In the genomic region with DNA sequence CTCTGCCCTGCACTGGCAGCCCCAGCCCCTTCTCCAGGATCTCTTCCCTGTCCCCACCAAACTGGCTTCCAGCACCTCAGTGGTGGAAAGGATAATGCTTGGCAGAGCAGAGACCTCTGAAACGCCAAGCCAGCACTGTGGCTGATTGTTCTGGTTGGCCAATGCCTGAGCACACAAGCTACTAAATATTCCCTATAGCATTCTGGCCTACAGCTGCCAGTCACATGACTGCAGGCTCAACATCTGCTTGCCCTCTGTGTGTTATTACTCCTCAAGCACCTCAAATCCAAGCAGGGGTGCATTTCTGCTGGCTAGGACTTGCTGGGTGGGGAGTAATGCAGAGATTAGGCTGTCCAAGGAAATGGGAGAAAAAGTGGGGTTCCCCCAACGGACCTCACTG, we compare ENCODE assay signal across 23 cellular contexts. TPM values are rescaled to one million over a fixed set of nuclear protein-coding genes. Genes with fewer than 3 reads are reported as not detected.
DNase-seq lines count a peak whose midpoint lies in the region; ATAC-seq and TF ChIP-seq lines count a peak whose summit lies in the region.
"Had no signal": no experiment of that assay in that cellular context is flagged by ENCODE, and none has a peak within 500 bp of the region (broad histone marks: within the 10 kb centered on the region; RNA-seq: fewer than 3 reads in every experiment).

No MANE protein-coding gene starts in this region.

- CTCF ChIA-PET in SK-N-SH (lab: Yijun Ruan, JAX): interaction anchor here (0.8 to 1.0 kb wide), 2 partner anchors 19 to 229 kb away, joined by 3 read pairs; no protein-coding TSS in a partner anchor

- H3K4me2 ChIP-seq in SK-N-SH: no peak overlapping the region
- H3K4me2 ChIP-seq: KMS-11 had no signal

- H3K36me3 ChIP-seq in SK-N-SH (replicated peaks in 1 of 2; ENCODE audit: control insufficient read depth in 1 of 2, insufficient read depth in 2 of 2, low read length in 1 of 2): no peaks in the 10 kb centered on the region
- H3K36me3 ChIP-seq: heart right ventricle, thoracic aorta had no signal

- TF ChIP-seq CTCF in SK-N-SH (IDR thresholded peaks at IDR 0.05): no peak

- in situ Hi-C loops in SK-MEL-5 (cut with HindIII; ENCODE audit: low pct_unique_long_range_greater_than_20kb, low sequenced_read_pairs): no loop called here

- peaks cover 0 to 10% of the 10 kb centered on the region in 2 experiments; a peak in 1 of 4 replicates for H3K4me1 ChIP-seq in SK-N-SH (ENCODE audit: control insufficient read depth in 1 of 2, insufficient read depth in 2 of 2, low read depth in 1 of 2, low read length in 1 of 2)

- H3K27ac ChIP-seq in SK-N-SH (ENCODE audit: low read depth in 2 of 2, low read length in 1 of 2): no peak overlapping the region; a peak in 1 of 4 replicates
- H3K27ac ChIP-seq: heart right ventricle, KMS-11, thoracic aorta had no signal

- POLR2A ChIA-PET in SK-N-SH (lab: Yijun Ruan, JAX): interaction anchor here (0.9 kb wide), 1 partner anchor 91 kb away, joined by 3 read pairs; no protein-coding TSS in a partner anchor

- no peaks in the 10 kb centered on the region for H3F3A ChIP-seq in SK-N-SH (replicated peaks; ENCODE audit: insufficient read depth)

- ATAC-seq in SK-N-SH treated with all-trans-retinoic acid at 6 μM for 48 hours (no peak; the same call in 2 of the 3 replicates), sciatic nerve (peak; percentile 76), HG02870 (IDR thresholded peaks at IDR 0.05; ENCODE audit: unreplicated experiment) (no peak)
- ATAC-seq: CD8-positive, alpha-beta T cell; T-helper 17 cell had no signal

- no peaks in the 10 kb centered on the region for H4K20me1 ChIP-seq in SK-N-SH (ENCODE audit: insufficient read depth)

- no peak overlapping the region for H3K9ac ChIP-seq in SK-N-SH
- H3K9ac ChIP-seq: KMS-11 had no signal

- DNase-seq in SK-N-SH (peak; percentile 19), SK-MEL-5 (ENCODE audit: low read depth, low spot score) (peak; percentile 10), cardiac septum (ENCODE audit: low spot score) (peak; percentile 44), sciatic nerve (ENCODE audit: low spot score) (no peak), NCI-H1694 treated with DMSO at 0.1 percent for 48 hours (lab: John Stamatoyannopoulos, UW) (no peak), kidney glomerular epithelial cell (lab: John Stamatoyannopoulos, UW) (no peak)
- DNase-seq: activated CD4-positive, alpha-beta T cell treated with anti-CD3 and anti-CD28 coated beads, Interleukin-2, amount 50 U/mL, for 4 hours; activated naive CD4-positive, alpha-beta T cell; CD8-positive, alpha-beta T cell; central memory CD4-positive, alpha-beta T cell; heart right ventricle; NCI-H1092; NCI-H2081 treated with DMSO at 0.1 percent for 48 hours; NCI-H526; SHP77 treated with DMSO at 0.1 percent for 48 hours; stimulated activated CD4-positive, alpha-beta T cell treated with anti-CD3 and anti-CD28 coated beads, Interleukin-15, amount 100 ng/mL, for 24 hours; T-helper 17 cell had no signal

- H3K27me3 ChIP-seq in SK-N-SH (ENCODE audit: insufficient read depth): 0 out of 2 replicates have a peak, but pooled peaks cover 8% of the 10 kb centered on the region

- no peaks in the 10 kb centered on the region for H3K79me2 ChIP-seq in SK-N-SH (ENCODE audit: insufficient read depth)

- intact Hi-C loops in cardiac septum (cut with DNase I) (no loop called here), sciatic nerve (cut with DNase I) (no loop called here)

- H3K9me3 ChIP-seq in SK-N-SH: no peaks in the 10 kb centered on the region
- H3K9me3 ChIP-seq: heart right ventricle, thoracic aorta had no signal

- TF ChIP-seq RAD21 in SK-N-SH (IDR thresholded peaks at IDR 0.05; ENCODE audit: low read length): no peak

- no peak overlapping the region for H3K4me3 ChIP-seq in SK-N-SH (ENCODE audit: low read depth in 2 of 2, low read length in 1 of 2)
- H3K4me3 ChIP-seq: heart right ventricle, thoracic aorta had no signal

- TF ChIP-seq EP300 in SK-N-SH (IDR thresholded peaks at IDR 0.05; ENCODE audit: borderline replicate concordance in 1 of 2, low read depth in 1 of 2, low read length in 1 of 2): no peak

- H3K9me2 ChIP-seq in SK-N-SH: no peaks in the 10 kb centered on the region

- no peak overlapping the region for H2AFZ ChIP-seq in SK-N-SH (ENCODE audit: low read depth)

- WGBS in SK-N-SH (ENCODE audit: low lambda C conversion rate): 46% methylated on average over 2 of the region's 2 CpGs

TF ChIP-seq in SK-N-SH, 30 proteins besides CTCF, POLR2A, EP300 and RAD21:
- TF ChIP-seq MEF2A (IDR thresholded peaks at IDR 0.05; ENCODE audit: borderline replicate concordance, low read depth) (no peak), JUND (IDR thresholded peaks at IDR 0.05) (no peak), FOXM1 (IDR thresholded peaks at IDR 0.05; ENCODE audit: low read depth) (no peak)
- TF ChIP-seq, protein P1, sequence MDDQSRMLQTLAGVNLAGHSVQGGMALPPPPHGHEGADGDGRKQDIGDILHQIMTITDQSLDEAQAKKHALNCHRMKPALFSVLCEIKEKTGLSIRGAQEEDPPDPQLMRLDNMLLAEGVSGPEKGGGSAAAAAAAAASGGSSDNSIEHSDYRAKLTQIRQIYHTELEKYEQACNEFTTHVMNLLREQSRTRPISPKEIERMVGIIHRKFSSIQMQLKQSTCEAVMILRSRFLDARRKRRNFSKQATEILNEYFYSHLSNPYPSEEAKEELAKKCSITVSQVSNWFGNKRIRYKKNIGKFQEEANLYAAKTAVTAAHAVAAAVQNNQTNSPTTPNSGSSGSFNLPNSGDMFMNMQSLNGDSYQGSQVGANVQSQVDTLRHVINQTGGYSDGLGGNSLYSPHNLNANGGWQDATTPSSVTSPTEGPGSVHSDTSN (IDR thresholded peaks at IDR 0.05): no peak
- TF ChIP-seq, protein P2, sequence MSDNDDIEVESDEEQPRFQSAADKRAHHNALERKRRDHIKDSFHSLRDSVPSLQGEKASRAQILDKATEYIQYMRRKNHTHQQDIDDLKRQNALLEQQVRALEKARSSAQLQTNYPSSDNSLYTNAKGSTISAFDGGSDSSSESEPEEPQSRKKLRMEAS (IDR thresholded peaks at IDR 0.05; ENCODE audit: low read depth): no peak

TF ChIP-seq in SK-N-SH treated with all-trans-retinoic acid at 6 μM for 48 hours, 23 proteins besides CTCF, POLR2A, EP300 and RAD21 (continues in another document):
- TF ChIP-seq GLIS3 (CRISPR knock-in tag; IDR thresholded peaks at IDR 0.05) (no peak), ZFP30 (CRISPR knock-in tag; IDR thresholded peaks at IDR 0.05) (no peak), SNAI2 (CRISPR knock-in tag; IDR thresholded peaks at IDR 0.05) (no peak), ARNTL (CRISPR knock-in tag; IDR thresholded peaks at IDR 0.05; ENCODE audit: borderline replicate concordance, low read depth) (no peak), CREB5 (CRISPR knock-in tag; IDR thresholded peaks at IDR 0.05; ENCODE audit: low read depth) (no peak)
- TF ChIP-seq, protein P3, sequence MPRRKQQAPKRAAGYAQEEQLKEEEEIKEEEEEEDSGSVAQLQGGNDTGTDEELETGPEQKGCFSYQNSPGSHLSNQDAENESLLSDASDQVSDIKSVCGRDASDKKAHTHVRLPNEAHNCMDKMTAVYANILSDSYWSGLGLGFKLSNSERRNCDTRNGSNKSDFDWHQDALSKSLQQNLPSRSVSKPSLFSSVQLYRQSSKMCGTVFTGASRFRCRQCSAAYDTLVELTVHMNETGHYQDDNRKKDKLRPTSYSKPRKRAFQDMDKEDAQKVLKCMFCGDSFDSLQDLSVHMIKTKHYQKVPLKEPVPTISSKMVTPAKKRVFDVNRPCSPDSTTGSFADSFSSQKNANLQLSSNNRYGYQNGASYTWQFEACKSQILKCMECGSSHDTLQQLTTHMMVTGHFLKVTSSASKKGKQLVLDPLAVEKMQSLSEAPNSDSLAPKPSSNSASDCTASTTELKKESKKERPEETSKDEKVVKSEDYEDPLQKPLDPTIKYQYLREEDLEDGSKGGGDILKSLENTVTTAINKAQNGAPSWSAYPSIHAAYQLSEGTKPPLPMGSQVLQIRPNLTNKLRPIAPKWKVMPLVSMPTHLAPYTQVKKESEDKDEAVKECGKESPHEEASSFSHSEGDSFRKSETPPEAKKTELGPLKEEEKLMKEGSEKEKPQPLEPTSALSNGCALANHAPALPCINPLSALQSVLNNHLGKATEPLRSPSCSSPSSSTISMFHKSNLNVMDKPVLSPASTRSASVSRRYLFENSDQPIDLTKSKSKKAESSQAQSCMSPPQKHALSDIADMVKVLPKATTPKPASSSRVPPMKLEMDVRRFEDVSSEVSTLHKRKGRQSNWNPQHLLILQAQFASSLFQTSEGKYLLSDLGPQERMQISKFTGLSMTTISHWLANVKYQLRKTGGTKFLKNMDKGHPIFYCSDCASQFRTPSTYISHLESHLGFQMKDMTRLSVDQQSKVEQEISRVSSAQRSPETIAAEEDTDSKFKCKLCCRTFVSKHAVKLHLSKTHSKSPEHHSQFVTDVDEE (CRISPR knock-in tag; IDR thresholded peaks at IDR 0.05): no peak

RNA-seq across cellular contexts. Expression of gene TBATA, which starts 6.1 kb away (rescaled TPM):
- not detected in 2 replicates for polyA plus RNA-seq in SK-N-SH (2012; rRNA removed)
- polyA plus RNA-seq in SK-N-SH (2012; cell fraction: cytosol; rRNA removed): not detected in 2 replicates
- not detected in 2 replicates for polyA plus RNA-seq in SK-N-SH (2012; cell fraction: nucleus; rRNA removed)
- not detected in 2 replicates for total RNA-seq in SK-MEL-5 (2014; rRNA removed; shearing (Covaris generic))
- polyA plus RNA-seq in SK-MEL-5 (2015; cell fraction: cytosol; rRNA removed): not detected in 2 replicates
- not detected in 2 replicates for polyA plus RNA-seq in SK-MEL-5 (2015; cell fraction: nucleus; rRNA removed)
- not detected for total RNA-seq in cardiac septum
- total RNA-seq in sciatic nerve: not detected
- total RNA-seq: CD8-positive, alpha-beta T cell; heart right ventricle; renal cortical epithelial cell; T-helper 17 cell; thoracic aorta had no signal
- polyA plus RNA-seq: heart right ventricle, neural cell had no signal

RNA-seq across cellular contexts. Expression of gene SGPL1, which starts 36.7 kb away (rescaled TPM):
- polyA plus RNA-seq in SK-N-SH (2012; rRNA removed): 11.8 and 15.6 TPM in 2 replicates
- 14.3 and 14.7 TPM in 2 replicates for polyA plus RNA-seq in SK-N-SH (2012; cell fraction: cytosol; rRNA removed)
- polyA plus RNA-seq in SK-N-SH (2012; cell fraction: nucleus; rRNA removed): 16.4 and 24.8 TPM in 2 replicates
- total RNA-seq in SK-MEL-5 (2014; rRNA removed; shearing (Covaris generic)): 25.8 and 27.4 TPM in 2 replicates
- 23.8 and 31.4 TPM in 2 replicates for polyA plus RNA-seq in SK-MEL-5 (2015; cell fraction: cytosol; rRNA removed)
- polyA plus RNA-seq in SK-MEL-5 (2015; cell fraction: nucleus; rRNA removed): 15.9 and 21.0 TPM in 2 replicates
- 17.3 TPM for total RNA-seq in cardiac septum
- total RNA-seq in sciatic nerve: 44.6 TPM

Comparison
In these comparisons a context has a peak if more than half of its experiments do, and no peak if none do; other contexts are left out.
1. DNase-seq: peak in SK-N-SH (single experiment), SK-MEL-5 (single experiment) and cardiac septum (single experiment); none in sciatic nerve (single experiment), NCI-H1694 treated with DMSO at 0.1 percent for 48 hours (single experiment) and kidney glomerular epithelial cell (single experiment).